18 cellular contexts compared by ENCODE assay signal in the genomic region with DNA sequence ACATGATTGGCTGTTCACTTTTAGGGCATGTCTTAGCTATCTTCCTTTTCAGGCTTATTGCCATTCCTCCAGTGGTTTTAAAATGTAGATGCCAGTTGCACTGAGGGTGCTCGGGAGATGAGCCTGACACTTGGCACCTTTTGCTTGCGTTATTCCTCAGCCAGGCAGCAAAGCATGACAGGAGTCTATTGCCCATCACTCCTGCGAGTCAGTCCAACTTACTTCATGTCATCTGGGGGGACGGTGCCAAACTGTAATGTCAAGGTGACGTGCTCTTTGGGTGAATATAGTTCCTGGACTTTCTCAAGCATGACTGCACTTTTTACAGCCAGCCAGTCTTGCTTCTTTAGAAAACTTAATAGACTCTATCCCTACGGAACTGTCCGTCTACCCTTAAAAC.
DNase-seq lines count a peak whose midpoint lies in the region; ATAC-seq, FAIRE-seq and TF ChIP-seq lines count a peak whose summit lies in the region.
"Had no signal": no experiment of that assay in that cellular context is flagged by ENCODE, and none has a peak within 500 bp of the region (broad histone marks: within the 10 kb centered on the region; RNA-seq: fewer than 3 reads in every experiment).

No MANE protein-coding gene starts in this region.

- H3K9ac ChIP-seq in subcutaneous abdominal adipose tissue (ENCODE audit: low read length in 5 of 5) = peak overlapping the region in 1 of 5 donors; percentile 43
- H3K9ac ChIP-seq: BLaER1 had no signal

- no peak for DNase-seq in left ventricle myocardium superior
- no peak for DNase-seq in Right ventricle myocardium inferior (ENCODE audit: missing footprints)
- peak; percentile 42 for DNase-seq in RCC 7860 (ENCODE audit: low spot score)
- DNase-seq in kidney tubule cell (ENCODE audit: low spot score) = peak; percentile 64
- DNase-seq in NCI-H82 (lab: John Stamatoyannopoulos, UW) = no peak
- no peak for DNase-seq in GM13977 (ENCODE audit: low spot score)
- no peak for DNase-seq in NCI-H226
- DNase-seq: 8988T; AML-193; Calu3; CD4-positive, CD25-positive, alpha-beta regulatory T cell; DMS 273 treated with DMSO at 0.1 percent for 48 hours; GOT3; H9 had no signal

- intact Hi-C loops in left ventricle myocardium superior (cut with micrococcal nuclease) = no loop called here
- intact Hi-C loops in Right ventricle myocardium inferior (cut with DNase I) = no loop called here

- H3K4me1 ChIP-seq in subcutaneous abdominal adipose tissue (ENCODE audit: control insufficient read depth in 5 of 5, insufficient read depth in 5 of 5, low read length in 5 of 5) = peaks cover 0 to 48% (median 29%) of the 10 kb centered on the region in 5 donors

- in situ Hi-C loops in GM13977 (cut with MboI; ENCODE audit: low pct_unique_long_range_greater_than_20kb, low sequenced_read_pairs, unreplicated experiment) = no loop called here

- no peaks in the 10 kb centered on the region for H3K36me3 ChIP-seq in subcutaneous abdominal adipose tissue (ENCODE audit: control insufficient read depth in 5 of 5, insufficient read depth in 5 of 5, low read length in 5 of 5)
- H3K36me3 ChIP-seq: BLaER1 had no signal

- FAIRE-seq in RCC 7860 (lab: Jason Lieb, UNC) = no peak
- FAIRE-seq: GM12878 had no signal

- H3K4me3 ChIP-seq in subcutaneous abdominal adipose tissue (ENCODE audit: low read depth in 1 of 5, low read length in 5 of 5) = peak overlapping the region in 1 of 5 donors; percentile 7
- H3K4me3 ChIP-seq: BLaER1, GM12878 had no signal

- no peak for TF ChIP-seq CTCF in GM13977 (IDR thresholded peaks at IDR 0.05; ENCODE audit: extremely low read depth, insufficient read depth, missing control alignments)

- ATAC-seq in left ventricle myocardium superior (peak; percentile 47), Right ventricle myocardium inferior (no peak)
- ATAC-seq: GM12878 had no signal

- no peaks in the 10 kb centered on the region for H3K27me3 ChIP-seq in subcutaneous abdominal adipose tissue (ENCODE audit: control insufficient read depth in 5 of 5, insufficient read depth in 4 of 5, low read length in 5 of 5)
- H3K27me3 ChIP-seq: BLaER1 had no signal

- no peaks in the 10 kb centered on the region for H3K9me3 ChIP-seq in subcutaneous abdominal adipose tissue (ENCODE audit: control insufficient read depth in 5 of 5, low read length in 5 of 5)
- H3K9me3 ChIP-seq: BLaER1 had no signal

- H3K27ac ChIP-seq in subcutaneous abdominal adipose tissue (ENCODE audit: low read depth, low read length) = peak overlapping the region; percentile 88
- H3K27ac ChIP-seq: BLaER1, HL-60 had no signal

Comparison
In these comparisons a context has a peak if more than half of its experiments do, and no peak if none do; other contexts are left out.
1. DNase-seq: peak in RCC 7860 (single experiment) and kidney tubule cell (single experiment); none in left ventricle myocardium superior (single experiment), Right ventricle myocardium inferior (single experiment), NCI-H82 (single experiment), GM13977 (single experiment) and NCI-H226 (single experiment).